2 cellular contexts compared by ENCODE assay signal in the genomic region with DNA sequence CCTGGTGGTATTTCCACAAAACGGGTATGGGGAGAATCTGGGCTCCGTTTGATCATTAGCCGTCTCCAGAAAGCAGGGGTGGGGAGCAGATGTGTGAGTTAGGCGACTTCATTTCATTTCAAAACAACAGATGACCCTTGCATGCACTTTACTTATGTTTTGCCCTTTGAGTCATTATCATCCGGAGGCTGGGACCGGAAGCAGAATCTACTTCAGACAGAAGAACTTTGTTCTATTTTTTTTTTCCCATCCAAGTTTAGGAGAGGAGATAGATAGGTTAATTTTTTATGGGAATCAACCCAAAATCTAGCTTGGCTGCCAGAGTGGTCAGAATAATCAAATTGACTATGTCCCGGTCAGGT.
TF ChIP-seq lines count a peak whose summit lies in the region.

No MANE protein-coding gene starts in this region.

TF ChIP-seq in IMR-90, 13 proteins besides CTCF, POLR2A, EP300 and RAD21:
- TF ChIP-seq SMC3 (IDR thresholded peaks at IDR 0.05; ENCODE audit: low read depth, low read length) (no peak), BHLHE40 (IDR thresholded peaks at IDR 0.05; ENCODE audit: low read depth, low read length) (no peak), MAZ (IDR thresholded peaks at IDR 0.05; ENCODE audit: borderline replicate concordance, low read depth, low read length) (no peak), MXI1 (IDR thresholded peaks at IDR 0.05; ENCODE audit: borderline replicate concordance, low read depth, low read length) (no peak), FOS (IDR thresholded peaks at IDR 0.05; ENCODE audit: low read depth, low read length) (no peak), MAFK (IDR thresholded peaks at IDR 0.05; ENCODE audit: low read depth, low read length) (no peak), CHD1 (IDR thresholded peaks at IDR 0.05; ENCODE audit: low read depth, low read length) (no peak), RFX5 (IDR thresholded peaks at IDR 0.05; ENCODE audit: low read depth, low read length) (no peak), CEBPB (IDR thresholded peaks at IDR 0.05; ENCODE audit: low read depth, low read length) (no peak), NFE2L2 (IDR thresholded peaks at IDR 0.05; ENCODE audit: low read depth, low read length) (no peak), ELK1 (IDR thresholded peaks at IDR 0.05; ENCODE audit: borderline replicate concordance, low read depth, low read length) (no peak), RCOR1 (IDR thresholded peaks at IDR 0.05; ENCODE audit: insufficient replicate concordance, low read length) (no peak)
- TF ChIP-seq, protein P1, sequence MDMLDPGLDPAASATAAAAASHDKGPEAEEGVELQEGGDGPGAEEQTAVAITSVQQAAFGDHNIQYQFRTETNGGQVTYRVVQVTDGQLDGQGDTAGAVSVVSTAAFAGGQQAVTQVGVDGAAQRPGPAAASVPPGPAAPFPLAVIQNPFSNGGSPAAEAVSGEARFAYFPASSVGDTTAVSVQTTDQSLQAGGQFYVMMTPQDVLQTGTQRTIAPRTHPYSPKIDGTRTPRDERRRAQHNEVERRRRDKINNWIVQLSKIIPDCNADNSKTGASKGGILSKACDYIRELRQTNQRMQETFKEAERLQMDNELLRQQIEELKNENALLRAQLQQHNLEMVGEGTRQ (IDR thresholded peaks at IDR 0.05; ENCODE audit: low read depth, low read length), result no peak

TF ChIP-seq in endothelial cell of umbilical vein, 7 proteins besides CTCF, POLR2A, EP300 and RAD21:
- TF ChIP-seq FOS (IDR thresholded peaks at IDR 0.05; ENCODE audit: borderline replicate concordance, insufficient read depth, low read length), result peak; percentile 15
- no peak for TF ChIP-seq JUN (IDR thresholded peaks at IDR 0.05; ENCODE audit: borderline replicate concordance, insufficient read depth, insufficient read length, low read depth)
